In the genomic region with DNA sequence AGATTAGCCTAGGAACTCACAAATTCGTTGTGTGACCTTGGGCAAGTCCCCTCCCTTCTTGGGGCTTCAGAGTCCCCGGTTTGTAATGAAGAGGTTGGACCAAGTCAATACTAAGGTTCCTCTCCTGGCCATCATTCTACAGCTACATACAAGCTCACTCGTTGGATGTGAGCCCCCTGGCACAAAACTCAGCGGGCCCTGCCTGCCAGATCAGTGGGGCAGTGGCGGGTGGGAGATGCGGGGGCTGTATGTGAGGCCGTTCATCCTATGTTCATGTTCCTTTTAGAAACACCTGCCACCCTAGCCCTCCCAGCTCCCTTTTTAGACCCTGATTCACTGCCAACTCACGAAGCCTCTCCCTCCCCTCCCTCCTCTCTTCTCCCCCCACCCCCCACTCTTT, we compare ENCODE assay signal across 23 cellular contexts.
"Had no signal": no experiment of that assay in that cellular context is flagged by ENCODE, and none has a peak within 500 bp of the region (broad histone marks: within the 10 kb centered on the region; RNA-seq: fewer than 3 reads in every experiment).

No MANE protein-coding gene starts in this region.

- H3K4me2 ChIP-seq: SK-N-SH had no signal

- ATAC-seq: activated CD4-positive, CD25-positive, alpha-beta regulatory T cell treated with anti-CD3 and anti-CD28 coated beads, Interleukin-2, amount 50 U/mL, for 24 hours; activated CD8-positive, alpha-beta T cell treated with anti-CD3 and anti-CD28 coated beads for 36 hours had no signal

- H3K4me3 ChIP-seq: Peyer's patch, SJCRH30 had no signal

- H3K9me3 ChIP-seq: Peyer's patch, SJCRH30, SK-N-SH had no signal

- H3K9me2 ChIP-seq: SK-N-SH had no signal

- H3K36me3 ChIP-seq: brain microvascular endothelial cell, Peyer's patch, SJCRH30 had no signal

- H3K9ac ChIP-seq: SK-N-SH had no signal

- H3K27ac ChIP-seq: brain microvascular endothelial cell, Peyer's patch, RWPE1, SJCRH30 had no signal

- DNase-seq: activated CD4-positive, alpha-beta T cell treated with anti-CD3 and anti-CD28 coated beads for 4 hours; activated CD8-positive, alpha-beta T cell treated with anti-CD3 and anti-CD28 coated beads for 36 hours; activated effector memory CD4-positive, alpha-beta T cell treated with Interleukin-2 at 50 U/mL for 16 hours; activated naive CD4-positive, alpha-beta T cell treated with Interleukin-2 at 50 U/mL for 16 hours; activated T-cell treated with anti-CD3 and anti-CD28 coated beads, Interleukin-2, amount 50 U/mL, for 24 hours; amygdala; brain microvascular endothelial cell; KBM-7; NCI-H1048; NCI-H1417 treated with DMSO at 0.1 percent for 48 hours; NCI-H1694; NCI-H2029; NCI-H345; NCI-H526 treated with DMSO at 0.1 percent for 48 hours; NK-92 treated with Interleukin-12 subunit alpha and Interleukin-12 subunit beta, amount 100 ng/mL, for 24 hours; OCI-M1; Peyer's patch; Right ventricle myocardium superior; SJCRH30; SK-N-SH; T-helper 1 cell had no signal
